Comparison of ENCODE assay signal across 8 cellular contexts in the genomic region with DNA sequence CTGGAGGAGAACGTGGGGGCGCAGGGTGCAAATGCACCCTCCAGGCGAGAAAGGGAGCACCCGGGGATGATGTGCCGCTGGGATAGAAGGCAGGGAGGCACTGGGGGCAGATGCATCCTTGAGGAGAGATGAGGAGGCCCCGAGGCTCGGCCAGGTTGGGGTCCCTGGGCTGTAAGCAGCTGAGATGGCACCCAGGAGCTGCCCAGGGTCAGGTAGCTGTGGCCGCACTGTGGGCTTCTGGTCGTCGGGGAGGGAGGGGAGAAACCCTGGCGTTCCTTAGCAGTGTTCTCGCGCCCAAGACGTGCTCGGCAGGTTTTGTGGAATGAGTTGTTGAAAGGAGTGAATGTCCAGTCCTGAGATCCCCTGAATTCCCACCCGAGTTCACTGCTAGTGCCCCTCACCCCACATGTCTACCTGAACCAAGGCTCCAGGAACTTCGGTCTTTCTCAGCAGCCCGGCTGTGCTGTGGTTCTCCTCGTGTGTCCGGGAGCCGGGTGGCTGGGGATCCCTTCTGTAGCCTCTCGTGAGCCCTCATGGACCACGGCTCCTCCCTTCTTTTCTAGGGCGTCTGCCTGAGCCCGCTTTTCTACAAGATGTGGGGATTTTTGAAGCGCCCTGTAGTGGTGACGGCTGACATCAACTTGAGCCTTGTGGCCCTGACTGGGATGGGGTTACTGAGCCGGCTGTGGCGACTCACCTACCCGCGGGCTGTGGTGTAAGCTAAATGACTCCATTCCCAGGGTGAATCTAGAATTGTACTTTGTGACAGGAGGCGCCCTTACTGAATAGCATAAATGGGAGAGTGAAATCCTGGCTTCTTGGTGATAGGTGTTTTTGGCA.
DNase-seq lines count a peak whose midpoint lies in the region; ATAC-seq and TF ChIP-seq lines count a peak whose summit lies in the region.

No MANE protein-coding gene starts in this region.

- no peaks in the 10 kb centered on the region for H3K27me3 ChIP-seq in RWPE2 (ENCODE audit: insufficient read depth, poor library complexity, severe bottlenecking)
- peaks cover 10% of the 10 kb centered on the region for H3K27me3 ChIP-seq in iPS-18a (ENCODE audit: control insufficient read depth, insufficient read depth, low read length)

- H3K4me1 Mint-ChIP-seq in activated naive CD8-positive, alpha-beta T cell (ENCODE audit: low read depth), result peaks cover 60% of the 10 kb centered on the region

- peak overlapping the region; percentile 94 for H3K4me3 Mint-ChIP-seq in activated naive CD8-positive, alpha-beta T cell

- H3K9me3 ChIP-seq in RWPE2 (ENCODE audit: severe bottlenecking) (no peaks in the 10 kb centered on the region), iPS-18a (ENCODE audit: control insufficient read depth, low read depth, low read length) (no peaks in the 10 kb centered on the region)

- TF ChIP-seq CTCF in RWPE2 (IDR thresholded peaks at IDR 0.05; ENCODE audit: poor library complexity, severe bottlenecking), result peak; percentile 12

- peak overlapping the region; percentile 86 for H3K27ac Mint-ChIP-seq in activated naive CD8-positive, alpha-beta T cell

- peak; percentile 43 for DNase-seq in NCI-H82 (lab: John Stamatoyannopoulos, UW)
- no peak for DNase-seq in NCI-H82 treated with DMSO at 0.1 percent for 48 hours (lab: John Stamatoyannopoulos, UW; ENCODE audit: unreplicated experiment)
- DNase-seq in RWPE2 (ENCODE audit: low spot score), result no peak
- peak; percentile 75 to 77 for DNase-seq in stimulated activated CD4-positive, alpha-beta T cell treated with anti-CD3 and anti-CD28 coated beads, Interleukin-15, amount 100 ng/mL, for 48 hours (ENCODE audit: low read depth in 2 of 2)
- no peak for DNase-seq in superior temporal gyrus (ENCODE audit: extremely low spot score)
- no peak for DNase-seq in NCI-H1092 treated with DMSO at 0.1 percent for 48 hours (lab: John Stamatoyannopoulos, UW)

- peak; percentile 24 for ATAC-seq in RWPE2 (ENCODE audit: low read depth)

- H3K36me3 Mint-ChIP-seq in activated naive CD8-positive, alpha-beta T cell, result peaks cover 4% of the 10 kb centered on the region

- peak overlapping the region; percentile 4 for H3K27ac ChIP-seq in RWPE2 (ENCODE audit: poor library complexity, severe bottlenecking)
- H3K27ac ChIP-seq in iPS-18a (ENCODE audit: low read length), result no peak overlapping the region

- no peaks in the 10 kb centered on the region for H3K9me3 Mint-ChIP-seq in activated naive CD8-positive, alpha-beta T cell (ENCODE audit: low read depth)

- H3K27me3 Mint-ChIP-seq in activated naive CD8-positive, alpha-beta T cell, result no peaks in the 10 kb centered on the region

- H3K9ac ChIP-seq in iPS-18a (ENCODE audit: low read length), result peak overlapping the region; percentile 57

- no peaks in the 10 kb centered on the region for H3K4me1 ChIP-seq in RWPE2 (ENCODE audit: insufficient read depth, poor library complexity, severe bottlenecking)
- peaks cover 6% of the 10 kb centered on the region for H3K4me1 ChIP-seq in iPS-18a (ENCODE audit: control insufficient read depth, low read depth, low read length)

- peak overlapping the region; percentile 81 for H3K4me3 ChIP-seq in RWPE2 (ENCODE audit: severe bottlenecking)
- H3K4me3 ChIP-seq in iPS-18a (ENCODE audit: low read length), result peak overlapping the region; percentile 80

- peaks cover 16% of the 10 kb centered on the region; the same call in 1 of the 2 replicates for H3K36me3 ChIP-seq in RWPE2 (ENCODE audit: low read depth)
- peaks cover 14% of the 10 kb centered on the region for H3K36me3 ChIP-seq in iPS-18a (ENCODE audit: control insufficient read depth, low read depth, low read length)

Comparison
In these comparisons a context has a peak if more than half of its experiments do, and no peak if none do; other contexts are left out.
1. DNase-seq: peak in NCI-H82 (single experiment) and stimulated activated CD4-positive, alpha-beta T cell treated with anti-CD3 and anti-CD28 coated beads, Interleukin-15, amount 100 ng/mL, for 48 hours (2 of 2); none in NCI-H82 treated with DMSO at 0.1 percent for 48 hours (single experiment), RWPE2 (single experiment), superior temporal gyrus (single experiment) and NCI-H1092 treated with DMSO at 0.1 percent for 48 hours (single experiment).